Comparison of ENCODE assay signal across 13 cellular contexts in genomic region chr1:102897537-102897936, GRCh38.
A peak's percentile ranks its signal among the peaks of the same experiment; 100 is the strongest.
DNase-seq lines count a peak whose midpoint lies in the region; ATAC-seq, FAIRE-seq and TF ChIP-seq lines count a peak whose summit lies in the region.
"Had no signal": no experiment of that assay in that cellular context is flagged by ENCODE, and none has a peak within 500 bp of the region (broad histone marks: within the 10 kb centered on the region; RNA-seq: fewer than 3 reads in every experiment).

No MANE protein-coding gene starts in this region.

- no peak overlapping the region for H3K4me3 Mint-ChIP-seq in glutamatergic neuron (ENCODE audit: unreplicated experiment)
- H3K4me3 Mint-ChIP-seq in stimulated activated effector memory CD8-positive, alpha-beta T cell treated with anti-CD3 and anti-CD28 coated beads, Interleukin-12 subunit alpha, Interleukin-12 subunit beta, amount 100 ng/mL, for 72 hours: no peak overlapping the region
- H3K4me3 Mint-ChIP-seq: activated CD8-positive, alpha-beta memory T cell treated with anti-CD3 and anti-CD28 coated beads, Interleukin-2, amount 10 ng/mL, durations not matched to agents 7 days and 5 days; activated naive CD8-positive, alpha-beta T cell had no signal

- no peak for TF ChIP-seq CTCF in astrocyte of the cerebellum (IDR thresholded peaks at IDR 0.05; ENCODE audit: low read depth, low read length, missing control alignments)
- TF ChIP-seq CTCF in glutamatergic neuron (IDR thresholded peaks at IDR 0.05; ENCODE audit: partially characterized antibody, unreplicated experiment): no peak

- ATAC-seq in stimulated activated effector memory CD8-positive, alpha-beta T cell treated with anti-CD3 and anti-CD28 coated beads, Interleukin-12 subunit alpha, Interleukin-12 subunit beta, amount 100 ng/mL, for 72 hours: no peak
- ATAC-seq: activated CD8-positive, alpha-beta memory T cell treated with anti-CD3 and anti-CD28 coated beads, Interleukin-2, amount 10 ng/mL, durations not matched to agents 7 days and 5 days had no signal

- H3K27ac Mint-ChIP-seq in glutamatergic neuron (ENCODE audit: unreplicated experiment): peak overlapping the region; percentile 14
- no peak overlapping the region for H3K27ac Mint-ChIP-seq in stimulated activated effector memory CD8-positive, alpha-beta T cell treated with anti-CD3 and anti-CD28 coated beads, Interleukin-12 subunit alpha, Interleukin-12 subunit beta, amount 100 ng/mL, for 72 hours
- H3K27ac Mint-ChIP-seq: activated CD8-positive, alpha-beta memory T cell treated with anti-CD3 and anti-CD28 coated beads, Interleukin-2, amount 10 ng/mL, durations not matched to agents 7 days and 5 days; activated naive CD8-positive, alpha-beta T cell had no signal

- DNase-seq in A172 (ENCODE audit: low spot score) (peak; percentile 36), HS-27A (ENCODE audit: low read depth) (peak; percentile 52), astrocyte of the cerebellum (ENCODE audit: low read depth) (peak; percentile 60), glutamatergic neuron (no peak), NCI-H524 (lab: John Stamatoyannopoulos, UW) (no peak), frontal cortex (ENCODE audit: low spot score in 2 of 2) (no peak), DMS 273 (lab: John Stamatoyannopoulos, UW; ENCODE audit: unreplicated experiment) (no peak)
- no peak for DNase-seq in stimulated activated effector memory CD8-positive, alpha-beta T cell treated with anti-CD3 and anti-CD28 coated beads, Interleukin-12 subunit alpha, Interleukin-12 subunit beta, amount 100 ng/mL, for 72 hours (ENCODE audit: low spot score in 2 of 2)
- DNase-seq: activated CD8-positive, alpha-beta memory T cell treated with anti-CD3 and anti-CD28 coated beads, Interleukin-2, amount 10 ng/mL, durations not matched to agents 7 days and 5 days; DMS153; NCI-H524 treated with DMSO at 0.1 percent for 48 hours had no signal

- in situ Hi-C loops in astrocyte of the cerebellum (cut with HindIII; ENCODE audit: low sequenced_read_pairs): no loop called here

- H3K4me3 ChIP-seq in astrocyte of the cerebellum (ENCODE audit: low read depth, low read length): no peak overlapping the region

- H3K9me3 Mint-ChIP-seq in glutamatergic neuron (ENCODE audit: unreplicated experiment): no peaks in the 10 kb centered on the region
- peaks cover 3% of the 10 kb centered on the region for H3K9me3 Mint-ChIP-seq in stimulated activated effector memory CD8-positive, alpha-beta T cell treated with anti-CD3 and anti-CD28 coated beads, Interleukin-12 subunit alpha, Interleukin-12 subunit beta, amount 100 ng/mL, for 72 hours

- H3K27me3 Mint-ChIP-seq in glutamatergic neuron (ENCODE audit: unreplicated experiment): no peaks in the 10 kb centered on the region
- H3K27me3 Mint-ChIP-seq: activated CD8-positive, alpha-beta memory T cell treated with anti-CD3 and anti-CD28 coated beads, Interleukin-2, amount 10 ng/mL, durations not matched to agents 7 days and 5 days; activated naive CD8-positive, alpha-beta T cell had no signal

- no peaks in the 10 kb centered on the region for H3K36me3 Mint-ChIP-seq in glutamatergic neuron (ENCODE audit: unreplicated experiment)
- H3K36me3 Mint-ChIP-seq in stimulated activated effector memory CD8-positive, alpha-beta T cell treated with anti-CD3 and anti-CD28 coated beads, Interleukin-12 subunit alpha, Interleukin-12 subunit beta, amount 100 ng/mL, for 72 hours: no peaks in the 10 kb centered on the region
- H3K36me3 Mint-ChIP-seq: activated CD8-positive, alpha-beta memory T cell treated with anti-CD3 and anti-CD28 coated beads, Interleukin-2, amount 10 ng/mL, durations not matched to agents 7 days and 5 days; activated naive CD8-positive, alpha-beta T cell had no signal

- no peak for FAIRE-seq in frontal cortex (lab: Jason Lieb, UNC)
- FAIRE-seq: GM12892 had no signal

- H3K4me1 Mint-ChIP-seq in glutamatergic neuron (ENCODE audit: low read depth, unreplicated experiment): peaks cover 9% of the 10 kb centered on the region
- no peaks in the 10 kb centered on the region for H3K4me1 Mint-ChIP-seq in stimulated activated effector memory CD8-positive, alpha-beta T cell treated with anti-CD3 and anti-CD28 coated beads, Interleukin-12 subunit alpha, Interleukin-12 subunit beta, amount 100 ng/mL, for 72 hours
- H3K4me1 Mint-ChIP-seq: activated CD8-positive, alpha-beta memory T cell treated with anti-CD3 and anti-CD28 coated beads, Interleukin-2, amount 10 ng/mL, durations not matched to agents 7 days and 5 days had no signal

Comparison
In these comparisons a context has a peak if more than half of its experiments do, and no peak if none do; other contexts are left out.
1. DNase-seq: peak in A172 (single experiment), HS-27A (single experiment) and astrocyte of the cerebellum (single experiment); none in glutamatergic neuron (single experiment), NCI-H524 (0 of 2), frontal cortex (0 of 2), DMS 273 (single experiment) and stimulated activated effector memory CD8-positive, alpha-beta T cell treated with anti-CD3 and anti-CD28 coated beads, Interleukin-12 subunit alpha, Interleukin-12 subunit beta, amount 100 ng/mL, for 72 hours (0 of 2).